In genomic region chr10:11547111-11547625, GRCh38 we compare ENCODE assay signal across 18 cellular contexts.
DNase-seq lines count a peak whose midpoint lies in the region; ATAC-seq and TF ChIP-seq lines count a peak whose summit lies in the region.
"Had no signal": no experiment of that assay in that cellular context is flagged by ENCODE, and none has a peak within 500 bp of the region (broad histone marks: within the 10 kb centered on the region; RNA-seq: fewer than 3 reads in every experiment).

No MANE protein-coding gene starts in this region.

- H3K4me1 Mint-ChIP-seq in stimulated activated memory B cell treated with anti-CD40 and anti-IgM and Interleukin-4, amounts not matched to agents 10 μg/mL and 1 μg/mL and 100 μg/mL, for 72 hours: peaks cover 65% of the 10 kb centered on the region

- no peak overlapping the region for H3K4me3 Mint-ChIP-seq in stimulated activated memory B cell treated with anti-CD40 and anti-IgM and Interleukin-4, amounts not matched to agents 10 μg/mL and 1 μg/mL and 100 μg/mL, for 72 hours
- H3K4me3 Mint-ChIP-seq: activated CD4-positive, alpha-beta T cell treated with anti-CD3 and anti-CD28 coated beads, Interleukin-2, amount 10 ng/mL, durations not matched to agents 7 days and 5 days; activated T-helper 1 cell treated with anti-CD3 and anti-CD28 coated beads, Interleukin-12 subunit alpha, Interleukin-12 subunit beta, Interleukin-2, Interleukin-4 antibody, amounts not matched to agents 30 ng/mL and 10 ng/mL and 1 ng/mL, durations not matched to agents 14 hours and 24 hours and 36 hours; T-helper 1 cell treated with Interleukin-12 subunit alpha and Interleukin-12 subunit beta and Interleukin-4 antibody, amounts not matched to agents 30 μg/mL and 1 μg/mL, for 36 hours had no signal

- H3K4me3 ChIP-seq in fibroblast of pulmonary artery (replicated peaks; ENCODE audit: low read depth, low read length): no peak overlapping the region
- H3K4me3 ChIP-seq in Peyer's patch: no peak overlapping the region
- H3K4me3 ChIP-seq: lung, thoracic aorta had no signal

- peak overlapping the region in 2 of 4 donors; percentile 10 to 23 for H3K27ac ChIP-seq in Peyer's patch
- H3K27ac ChIP-seq: thoracic aorta had no signal

- no peak for ATAC-seq in stimulated activated memory B cell treated with anti-CD40 and anti-IgM and Interleukin-4, amounts not matched to agents 10 μg/mL and 1 μg/mL and 100 μg/mL, for 72 hours
- no peak for ATAC-seq in GM19351 (IDR thresholded peaks at IDR 0.05; ENCODE audit: unreplicated experiment)

- no peaks in the 10 kb centered on the region for H3K36me3 ChIP-seq in Peyer's patch
- H3K36me3 ChIP-seq: thoracic aorta had no signal

- TF ChIP-seq CTCF in fibroblast of pulmonary artery (IDR thresholded peaks at IDR 0.05; ENCODE audit: low read length, missing control alignments) (no peak), Peyer's patch (IDR thresholded peaks at IDR 0.05) (no peak)

- no peaks in the 10 kb centered on the region for H3K36me3 Mint-ChIP-seq in stimulated activated memory B cell treated with anti-CD40 and anti-IgM and Interleukin-4, amounts not matched to agents 10 μg/mL and 1 μg/mL and 100 μg/mL, for 72 hours

- no peaks in the 10 kb centered on the region for H3K9me3 ChIP-seq in Peyer's patch
- H3K9me3 ChIP-seq: thoracic aorta had no signal

- H3K4me1 ChIP-seq in Peyer's patch: no peaks in the 10 kb centered on the region

- H3K27me3 Mint-ChIP-seq in stimulated activated memory B cell treated with anti-CD40 and anti-IgM and Interleukin-4, amounts not matched to agents 10 μg/mL and 1 μg/mL and 100 μg/mL, for 72 hours: no peaks in the 10 kb centered on the region

- TF ChIP-seq POLR2A in Peyer's patch (IDR thresholded peaks at IDR 0.05): no peak

- no peaks in the 10 kb centered on the region for H3K9me3 Mint-ChIP-seq in stimulated activated memory B cell treated with anti-CD40 and anti-IgM and Interleukin-4, amounts not matched to agents 10 μg/mL and 1 μg/mL and 100 μg/mL, for 72 hours
- H3K9me3 Mint-ChIP-seq: activated T-helper 1 cell treated with anti-CD3 and anti-CD28 coated beads, Interleukin-12 subunit alpha, Interleukin-12 subunit beta, Interleukin-2, Interleukin-4 antibody, amounts not matched to agents 30 ng/mL and 10 ng/mL and 1 ng/mL, durations not matched to agents 14 hours and 24 hours and 36 hours; T-helper 1 cell treated with Interleukin-12 subunit alpha and Interleukin-12 subunit beta and Interleukin-4 antibody, amounts not matched to agents 30 μg/mL and 1 μg/mL, for 36 hours had no signal

- no peaks in the 10 kb centered on the region for H3K27me3 ChIP-seq in Peyer's patch

- DNase-seq in NCI-H2171 treated with DMSO at 0.1 percent for 48 hours (lab: John Stamatoyannopoulos, UW) (peak; percentile 20), NCI-H2171 (lab: John Stamatoyannopoulos, UW) (no peak), fibroblast of pulmonary artery (ENCODE audit: low read depth) (peak; percentile 12), Peyer's patch (no peak), H4 (ENCODE audit: low spot score) (no peak)
- DNase-seq: 8988T; activated CD4-positive, alpha-beta T cell treated with anti-CD3 and anti-CD28 coated beads, Interleukin-2, amount 10 ng/mL, durations not matched to agents 7 days and 5 days; COR-L47; effector memory CD4-positive, alpha-beta T cell; Karpas-422; small intestine had no signal

- peak overlapping the region; percentile 48 for H3K27ac Mint-ChIP-seq in stimulated activated memory B cell treated with anti-CD40 and anti-IgM and Interleukin-4, amounts not matched to agents 10 μg/mL and 1 μg/mL and 100 μg/mL, for 72 hours
- H3K27ac Mint-ChIP-seq: activated CD4-positive, alpha-beta T cell treated with anti-CD3 and anti-CD28 coated beads, Interleukin-2, amount 10 ng/mL, durations not matched to agents 7 days and 5 days; activated T-helper 1 cell treated with anti-CD3 and anti-CD28 coated beads, Interleukin-12 subunit alpha, Interleukin-12 subunit beta, Interleukin-2, Interleukin-4 antibody, amounts not matched to agents 30 ng/mL and 10 ng/mL and 1 ng/mL, durations not matched to agents 14 hours and 24 hours and 36 hours; T-helper 1 cell treated with Interleukin-12 subunit alpha and Interleukin-12 subunit beta and Interleukin-4 antibody, amounts not matched to agents 30 μg/mL and 1 μg/mL, for 36 hours had no signal

TF ChIP-seq in PFSK-1, 5 proteins besides CTCF, POLR2A, EP300 and RAD21:
- TF ChIP-seq TAF1 (IDR thresholded peaks at IDR 0.05; ENCODE audit: borderline replicate concordance, insufficient read depth, low read length) (no peak), SIN3A (IDR thresholded peaks at IDR 0.05; ENCODE audit: borderline replicate concordance, insufficient read depth, low read length) (0 out of 2 replicates have a peak, but pooled peaks have one; percentile 63)

Comparison
In these comparisons a context has a peak if more than half of its experiments do, and no peak if none do; other contexts are left out.
1. DNase-seq: peak in NCI-H2171 treated with DMSO at 0.1 percent for 48 hours (single experiment) and fibroblast of pulmonary artery (single experiment); none in NCI-H2171 (single experiment), Peyer's patch (0 of 3) and H4 (single experiment).